In the genomic region with DNA sequence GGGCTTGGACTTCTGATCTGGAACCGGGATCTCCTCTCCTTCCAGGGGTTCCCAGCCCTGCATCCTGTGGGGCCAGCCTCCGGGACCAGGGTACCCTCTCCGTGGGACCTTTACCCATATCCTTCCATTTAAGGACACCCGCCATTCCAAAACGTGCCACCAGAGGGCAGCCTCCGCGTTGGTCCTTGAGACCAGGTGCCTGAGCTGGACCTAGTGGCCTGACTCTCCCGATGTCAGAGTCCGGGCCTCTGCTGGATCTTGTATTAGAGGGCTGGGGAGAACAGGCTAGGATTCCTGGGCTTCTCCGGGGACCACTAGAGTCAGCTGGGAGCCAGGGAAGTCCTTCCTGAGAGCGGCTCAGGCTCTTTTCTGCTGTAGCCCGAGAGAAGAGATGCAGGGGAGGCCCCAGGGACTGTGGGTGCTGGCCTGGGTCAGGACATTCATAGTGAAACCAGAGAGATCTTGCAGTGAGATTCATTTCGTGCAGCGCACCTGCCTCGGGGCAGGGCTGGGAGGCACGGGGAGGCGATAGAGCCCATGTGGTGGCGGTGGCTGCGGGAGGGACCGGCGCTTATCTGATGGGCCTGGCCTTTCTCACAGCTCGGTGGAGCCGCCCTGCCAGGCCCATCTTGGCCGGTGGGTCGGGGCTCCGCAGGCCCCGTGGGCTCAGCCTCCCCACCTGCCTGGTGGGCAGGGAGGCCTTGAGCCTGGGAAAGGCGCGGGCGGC, we compare ENCODE assay signal across 8 cellular contexts. TPM values are rescaled to one million over a fixed set of nuclear protein-coding genes. Genes with fewer than 3 reads are reported as not detected.
A peak's percentile ranks its signal among the peaks of the same experiment; 100 is the strongest.
DNase-seq lines count a peak whose midpoint lies in the region; ATAC-seq and TF ChIP-seq lines count a peak whose summit lies in the region.

No MANE protein-coding gene starts in this region.

- TF ChIP-seq CTCF in glutamatergic neuron (IDR thresholded peaks at IDR 0.05; ENCODE audit: partially characterized antibody, unreplicated experiment): peak; percentile 95
- TF ChIP-seq CTCF in psoas muscle (IDR thresholded peaks at IDR 0.05): peak; percentile 93

- H3K9me3 Mint-ChIP-seq in glutamatergic neuron (ENCODE audit: unreplicated experiment): no peaks in the 10 kb centered on the region

- DNase-seq in GF-D8 (lab: John Stamatoyannopoulos, UW) (peak; percentile 15), SK-N-DZ (ENCODE audit: low spot score) (peak; percentile 83), glutamatergic neuron (peak; percentile 94), psoas muscle (peak; percentile 76 to 87), cortex of kidney (lab: John Stamatoyannopoulos, UW) (no peak)
- peak; percentile 28 for DNase-seq in Jurkat, Clone E6-1 (ENCODE audit: low read depth, low spot score)
- peak; percentile 85 for DNase-seq in activated naive CD4-positive, alpha-beta T cell treated with Interleukin-2 at 50 U/mL for 16 hours

- no peaks in the 10 kb centered on the region for H3K36me3 Mint-ChIP-seq in glutamatergic neuron (ENCODE audit: unreplicated experiment)

- intact Hi-C loops in psoas muscle (cut with DNase I): loop anchor here (1.0 to 10.0 kb wide), 5 partner anchors 67 to 539 kb away; a partner anchor contains a TSS

- ATAC-seq in GM21717 (IDR thresholded peaks at IDR 0.05; ENCODE audit: unreplicated experiment) (peak; percentile 81), psoas muscle (peak; percentile 78 to 86 (median 79))

- WGBS in psoas muscle, 3 donors: 53 to 60% (median 59%) methylated on average over 26 to 30 of the region's 30 CpGs

- H3K4me1 Mint-ChIP-seq in glutamatergic neuron (ENCODE audit: low read depth, unreplicated experiment): no peaks in the 10 kb centered on the region

- no peak overlapping the region for H3K4me3 Mint-ChIP-seq in glutamatergic neuron (ENCODE audit: unreplicated experiment)

- H3K27ac Mint-ChIP-seq in glutamatergic neuron (ENCODE audit: unreplicated experiment): no peak overlapping the region

- peaks cover 10% of the 10 kb centered on the region for H3K27me3 Mint-ChIP-seq in glutamatergic neuron (ENCODE audit: unreplicated experiment)

- no peak overlapping the region for H3K4me3 ChIP-seq in Jurkat, Clone E6-1 (ENCODE audit: low read length)
- H3K4me3 ChIP-seq in psoas muscle: no peak overlapping the region

- H3K27me3 ChIP-seq in psoas muscle (ENCODE audit: insufficient read depth in 3 of 3, low read length in 2 of 3): peaks cover 0 to 14% (median 0%) of the 10 kb centered on the region in 3 donors

- no peaks in the 10 kb centered on the region for H3K9me3 ChIP-seq in psoas muscle

- no peaks in the 10 kb centered on the region for H3K36me3 ChIP-seq in psoas muscle (ENCODE audit: insufficient read depth in 1 of 2, low read depth in 1 of 2)

- no peak overlapping the region for H3K27ac ChIP-seq in psoas muscle

- no peaks in the 10 kb centered on the region for H3K4me1 ChIP-seq in psoas muscle

RNA-seq across cellular contexts. Expression of a gene that starts 9.8 kb away (rescaled TPM):
- not detected for polyA plus RNA-seq in Jurkat, Clone E6-1 (2012; ENCODE audit: insufficient read depth, insufficient read length)
- polyA plus RNA-seq in SK-N-DZ (2014; cell fraction: cytosol; rRNA removed): not detected in 2 replicates
- 0.52 TPM in 1 of 2 replicates, not detected in the other for polyA plus RNA-seq in SK-N-DZ (2014; cell fraction: nucleus; rRNA removed)
- total RNA-seq in glutamatergic neuron (ENCODE audit: unreplicated experiment) (not detected), psoas muscle (under 1 TPM in 1 of 4 donors, not detected in 3; 0.13 TPM)
- under 1 TPM; 0.03 to 0.43 (median 0.15) TPM for polyA plus RNA-seq in psoas muscle

RNA-seq across cellular contexts. Expression of a gene that starts 41.3 kb away (rescaled TPM):
- not detected for polyA plus RNA-seq in Jurkat, Clone E6-1 (2012; ENCODE audit: insufficient read depth, insufficient read length)
- 80.6 and 90.7 TPM in 2 replicates for polyA plus RNA-seq in SK-N-DZ (2014; cell fraction: cytosol; rRNA removed)
- polyA plus RNA-seq in SK-N-DZ (2014; cell fraction: nucleus; rRNA removed): 105 and 139 TPM in 2 replicates
- total RNA-seq in glutamatergic neuron (ENCODE audit: unreplicated experiment) (46.9 TPM), psoas muscle (10 to 100 TPM; 16.1 to 23.9 (median 19.6) TPM)
- polyA plus RNA-seq in psoas muscle: 10 to 100 TPM; 10.7 to 25.1 (median 15.9) TPM
